ENCODE assay signal across 18 cellular contexts in genomic region chr4:1686440-1687036, GRCh38. TPM values are rescaled to one million over a fixed set of nuclear protein-coding genes. Genes with fewer than 3 reads are reported as not detected.
DNase-seq lines count a peak whose midpoint lies in the region; ATAC-seq and TF ChIP-seq lines count a peak whose summit lies in the region.
"Had no signal": no experiment of that assay in that cellular context is flagged by ENCODE, and none has a peak within 500 bp of the region (broad histone marks: within the 10 kb centered on the region; RNA-seq: fewer than 3 reads in every experiment).

No MANE protein-coding gene starts in this region.

- TF ChIP-seq POLR2A in IMR-90 (IDR thresholded peaks at IDR 0.05; ENCODE audit: low read depth, low read length) = no peak

- ATAC-seq in activated CD4-positive, alpha-beta T cell treated with anti-CD3 and anti-CD28 coated beads for 36 hours = no peak
- no peak for ATAC-seq in IMR-90 (ENCODE audit: low read depth)
- ATAC-seq: activated T-cell treated with anti-CD3 and anti-CD28 coated beads, Interleukin-2, amount 50 U/mL, for 4 hours had no signal

- peaks cover 10% of the 10 kb centered on the region for H4K20me1 ChIP-seq in IMR-90 (ENCODE audit: insufficient read depth, low read length)

- H3K4me1 Mint-ChIP-seq in activated CD4-positive, alpha-beta T cell treated with anti-CD3 and anti-CD28 coated beads, Interleukin-2, amount 10 ng/mL, durations not matched to agents 24 days and 14 days = peaks cover 12% of the 10 kb centered on the region
- H3K4me1 Mint-ChIP-seq in activated CD4-positive, alpha-beta T cell treated with anti-CD3 and anti-CD28 coated beads for 36 hours = peaks cover 12% of the 10 kb centered on the region
- H3K4me1 Mint-ChIP-seq in brain (peaks cover 11% of the 10 kb centered on the region), osteocyte (ENCODE audit: unreplicated experiment) (peaks cover 11% of the 10 kb centered on the region)

- POLR2A ChIA-PET in activated CD4-positive, alpha-beta T cell treated with anti-CD3 and anti-CD28 coated beads for 36 hours (lab: Charles Lee) = interaction anchor here (0.7 kb wide), 1 partner anchor 49 kb away, joined by 3 read pairs; no protein-coding TSS in a partner anchor
- POLR2A ChIA-PET in IMR-90 (lab: Charles Lee; ENCODE audit: unreplicated experiment) = no interaction called here

- no peaks in the 10 kb centered on the region for H3K9me3 Mint-ChIP-seq in activated CD4-positive, alpha-beta T cell treated with anti-CD3 and anti-CD28 coated beads, Interleukin-2, amount 10 ng/mL, durations not matched to agents 24 days and 14 days
- H3K9me3 Mint-ChIP-seq in activated CD4-positive, alpha-beta T cell treated with anti-CD3 and anti-CD28 coated beads for 36 hours (ENCODE audit: low read depth) = no peaks in the 10 kb centered on the region
- H3K9me3 Mint-ChIP-seq in brain (peaks cover 0 to 4% (median 0%) of the 10 kb centered on the region in 5 experiments), osteocyte (ENCODE audit: unreplicated experiment) (no peaks in the 10 kb centered on the region)
- H3K9me3 Mint-ChIP-seq: activated T-cell treated with anti-CD3 and anti-CD28 coated beads, Interleukin-2, amount 50 U/mL, for 4 hours; central memory CD8-positive, alpha-beta T cell had no signal

- H3K56ac ChIP-seq in IMR-90 (ENCODE audit: extremely low read depth, insufficient read depth, low read length) = no peak overlapping the region

- no peak overlapping the region for H2AFZ ChIP-seq in IMR-90 (replicated peaks; ENCODE audit: low read length, poor library complexity)
- H2AFZ ChIP-seq: parathyroid adenoma had no signal

- H3K79me1 ChIP-seq in IMR-90 (ENCODE audit: low read depth in 1 of 2, low read length in 2 of 2) = peaks cover 0 to 15% of the 10 kb centered on the region in 2 experiments; a peak in 3 of 4 replicates

- no peak overlapping the region for H3K14ac ChIP-seq in IMR-90 (replicated peaks; ENCODE audit: low read depth, low read length)

- no peaks in the 10 kb centered on the region for H3K9me3 ChIP-seq in IMR-90 (ENCODE audit: control insufficient read depth, insufficient read depth, low read length)

- H3K4ac ChIP-seq in IMR-90 (ENCODE audit: low read depth, low read length) = no peak overlapping the region

- DNase-seq in activated CD4-positive, alpha-beta T cell treated with anti-CD3 and anti-CD28 coated beads, Interleukin-2, amount 10 ng/mL, durations not matched to agents 24 days and 14 days = peak; percentile 64
- DNase-seq in activated CD4-positive, alpha-beta T cell treated with anti-CD3 and anti-CD28 coated beads for 36 hours = no peak
- no peak for DNase-seq in IMR-90
- DNase-seq in osteocyte (ENCODE audit: extremely low spot score, unreplicated experiment) = no peak
- DNase-seq in NCI-H146 (lab: John Stamatoyannopoulos, UW) = no peak
- DNase-seq in HT-29 (ENCODE audit: low spot score) = no peak
- no peak for DNase-seq in activated CD8-positive, alpha-beta memory T cell treated with anti-CD3 and anti-CD28 coated beads, Interleukin-2, amount 50 U/mL, for 48 hours
- DNase-seq: activated CD4-positive, alpha-beta T cell treated with anti-CD3 and anti-CD28 coated beads for 4 hours; activated T-cell treated with anti-CD3 and anti-CD28 coated beads, Interleukin-2, amount 50 U/mL, for 4 hours; amygdala; effector memory CD4-positive, alpha-beta T cell; NCI-H1436; NCI-H226; SIG-M5 had no signal

- dilution Hi-C loops in IMR-90 (cut with HindIII; ENCODE audit: low sequenced_read_pairs, unreplicated experiment) = no loop called here

- WGBS in IMR-90 (ENCODE audit: extremely low coverage in 2 of 2, insufficient read length in 1 of 2), 2 experiments = 86% methylated on average over 2 of the region's 7 CpGs; no CpG with 5 or more reads in 1 of the 2 experiments

- H2BK15ac ChIP-seq in IMR-90 (ENCODE audit: low read depth, low read length) = no peak overlapping the region

- in situ Hi-C loops in IMR-90 (cut with MboI; ENCODE audit: low sequenced_read_pairs) = no loop called here

- no peak overlapping the region for H3K4me2 ChIP-seq in IMR-90 (ENCODE audit: low read depth, low read length)
- H3K4me2 ChIP-seq: smooth muscle cell had no signal

- H2AK9ac ChIP-seq in IMR-90 (replicated peaks; ENCODE audit: low read depth, low read length, poor library complexity) = peak overlapping the region; percentile 79

- intact Hi-C loops in activated CD4-positive, alpha-beta T cell treated with anti-CD3 and anti-CD28 coated beads, Interleukin-2, amount 10 ng/mL, durations not matched to agents 24 days and 14 days (cut with micrococcal nuclease) = no loop called here
- intact Hi-C loops in activated CD4-positive, alpha-beta T cell treated with anti-CD3 and anti-CD28 coated beads for 36 hours (cut with DNase I, micrococcal nuclease) = loop anchor here in 1 of 2 experiments (10.0 kb wide), 1 partner anchor 902 kb away; no protein-coding TSS in a partner anchor
- intact Hi-C loops in IMR-90 (cut with micrococcal nuclease) = no loop called here

- H3K27me3 Mint-ChIP-seq in activated CD4-positive, alpha-beta T cell treated with anti-CD3 and anti-CD28 coated beads, Interleukin-2, amount 10 ng/mL, durations not matched to agents 24 days and 14 days = no peaks in the 10 kb centered on the region
- H3K27me3 Mint-ChIP-seq in activated CD4-positive, alpha-beta T cell treated with anti-CD3 and anti-CD28 coated beads for 36 hours = no peaks in the 10 kb centered on the region
- peaks cover 10% of the 10 kb centered on the region for H3K27me3 Mint-ChIP-seq in brain
- no peaks in the 10 kb centered on the region for H3K27me3 Mint-ChIP-seq in osteocyte (ENCODE audit: unreplicated experiment)
- H3K27me3 Mint-ChIP-seq: central memory CD8-positive, alpha-beta T cell had no signal

- peaks cover 4% of the 10 kb centered on the region; the same call in 1 of the 2 replicates for H3K9me1 ChIP-seq in IMR-90 (ENCODE audit: insufficient read depth, low read length)

- no peak overlapping the region; the same call in 1 of the 2 replicates for H2AK5ac ChIP-seq in IMR-90 (ENCODE audit: low read depth, low read length)

- no peak for TF ChIP-seq RAD21 in IMR-90 (IDR thresholded peaks at IDR 0.05; ENCODE audit: low read length)

- CTCF ChIA-PET in activated CD4-positive, alpha-beta T cell treated with anti-CD3 and anti-CD28 coated beads for 36 hours (lab: Charles Lee) = no interaction called here
- CTCF ChIA-PET in IMR-90 (lab: Yijun Ruan, JAX) = no interaction called here

- no peak overlapping the region for H3K23ac ChIP-seq in IMR-90 (ENCODE audit: low read depth, low read length)

- H3K36me3 ChIP-seq in IMR-90 (ENCODE audit: control insufficient read depth, insufficient read depth, low read length) = peaks cover 9% of the 10 kb centered on the region

- H4K8ac ChIP-seq in IMR-90 (ENCODE audit: low read depth in 2 of 2, low read length in 2 of 2) = no peak overlapping the region

- no peak overlapping the region for H3K18ac ChIP-seq in IMR-90 (ENCODE audit: low read depth, low read length)

- H4K91ac ChIP-seq in IMR-90 (ENCODE audit: insufficient read depth, low read depth, low read length) = no peak overlapping the region

- no peak overlapping the region for H3K27ac ChIP-seq in IMR-90 (ENCODE audit: insufficient read depth, low read length)
- H3K27ac ChIP-seq: parathyroid adenoma had no signal

- H3K9ac ChIP-seq in IMR-90 (ENCODE audit: low read depth, low read length) = no peak overlapping the region
- H3K9ac ChIP-seq: parathyroid adenoma had no signal

- H3K27me3 ChIP-seq in IMR-90 (ENCODE audit: control insufficient read depth, insufficient read depth, low read length) = no peaks in the 10 kb centered on the region

- no peak overlapping the region for H3K4me3 ChIP-seq in IMR-90 (ENCODE audit: insufficient read depth, low read depth, low read length)
- H3K4me3 ChIP-seq: smooth muscle cell had no signal

- H3K4me1 ChIP-seq in IMR-90 (ENCODE audit: control insufficient read depth, insufficient read depth, low read length) = peaks cover 6% of the 10 kb centered on the region; the same call in 1 of the 2 replicates
- H3K4me1 ChIP-seq: parathyroid adenoma had no signal

- H3K36me3 Mint-ChIP-seq in activated CD4-positive, alpha-beta T cell treated with anti-CD3 and anti-CD28 coated beads, Interleukin-2, amount 10 ng/mL, durations not matched to agents 24 days and 14 days (ENCODE audit: low read depth) = peaks cover 20% of the 10 kb centered on the region
- H3K36me3 Mint-ChIP-seq in activated CD4-positive, alpha-beta T cell treated with anti-CD3 and anti-CD28 coated beads for 36 hours (ENCODE audit: low read depth) = peaks cover 15% of the 10 kb centered on the region
- H3K36me3 Mint-ChIP-seq in brain = peaks cover 17% of the 10 kb centered on the region
- peaks cover 6% of the 10 kb centered on the region for H3K36me3 Mint-ChIP-seq in osteocyte (ENCODE audit: unreplicated experiment)

- no peak overlapping the region for H3K27ac Mint-ChIP-seq in activated CD4-positive, alpha-beta T cell treated with anti-CD3 and anti-CD28 coated beads, Interleukin-2, amount 10 ng/mL, durations not matched to agents 24 days and 14 days
- H3K27ac Mint-ChIP-seq in activated CD4-positive, alpha-beta T cell treated with anti-CD3 and anti-CD28 coated beads for 36 hours = no peak overlapping the region
- H3K27ac Mint-ChIP-seq in brain = peak overlapping the region in 2 of 5 experiments; percentile 24 to 60
- H3K27ac Mint-ChIP-seq in osteocyte (ENCODE audit: unreplicated experiment) = peak overlapping the region; percentile 63

- H4K5ac ChIP-seq in IMR-90 (ENCODE audit: low read depth, low read length) = no peak overlapping the region

- no TSS peak for BruUV-seq in IMR-90 (replicated peaks; lab: Mats Ljungman, UMichigan)

- TF ChIP-seq CTCF in IMR-90 (conservative IDR thresholded peaks at IDR 0.05; ENCODE audit: low read depth, low read length) (no peak), brain (conservative IDR thresholded peaks at IDR 0.05) (no peak), osteocyte (IDR thresholded peaks at IDR 0.05) (no peak)

- no peak overlapping the region for H3K4me3 Mint-ChIP-seq in activated CD4-positive, alpha-beta T cell treated with anti-CD3 and anti-CD28 coated beads, Interleukin-2, amount 10 ng/mL, durations not matched to agents 24 days and 14 days
- no peak overlapping the region for H3K4me3 Mint-ChIP-seq in activated CD4-positive, alpha-beta T cell treated with anti-CD3 and anti-CD28 coated beads for 36 hours
- H3K4me3 Mint-ChIP-seq in brain (peak overlapping the region in 4 of 5 experiments; percentile 25 to 54 (median 40)), osteocyte (ENCODE audit: unreplicated experiment) (peak overlapping the region; percentile 18)
- H3K4me3 Mint-ChIP-seq: activated T-cell treated with anti-CD3 and anti-CD28 coated beads, Interleukin-2, amount 50 U/mL, for 4 hours; central memory CD8-positive, alpha-beta T cell had no signal

- H2BK120ac ChIP-seq in IMR-90 (ENCODE audit: low read depth, low read length) = no peak overlapping the region

- no peak overlapping the region for H2BK5ac ChIP-seq in IMR-90 (ENCODE audit: low read depth, low read length, poor library complexity, severe bottlenecking)

- H2BK20ac ChIP-seq in IMR-90 (ENCODE audit: low read depth, low read length) = no peak overlapping the region

RNA-seq across cellular contexts. Expression of gene FAM53A, which starts 2.4 kb away (rescaled TPM):
- total RNA-seq in activated CD4-positive, alpha-beta T cell treated with anti-CD3 and anti-CD28 coated beads, Interleukin-2, amount 10 ng/mL, durations not matched to agents 24 days and 14 days = 3.5 and 4.0 TPM in 2 replicates
- 1 to 10 TPM; 2.0 to 2.5 TPM for total RNA-seq in activated CD4-positive, alpha-beta T cell treated with anti-CD3 and anti-CD28 coated beads for 36 hours
- 1.9 and 2.0 TPM in 2 replicates for total RNA-seq in IMR-90 (2012; rRNA removed)
- 3.1 and 4.4 TPM in 2 replicates for polyA plus RNA-seq in IMR-90 (2012; rRNA removed)
- 3.7 and 4.1 TPM in 2 replicates for polyA plus RNA-seq in IMR-90 (2012; cell fraction: cytosol; rRNA removed)
- polyA plus RNA-seq in IMR-90 (2012; cell fraction: nucleus; rRNA removed; ENCODE audit: low replicate concordance) = 5.3 and 12.2 TPM in 2 replicates
- 5.2 TPM for polyA plus RNA-seq in brain (ENCODE audit: insufficient read depth, low read depth, low replicate concordance)
- total RNA-seq in osteocyte = 6.2 and 9.5 TPM in 2 replicates
- total RNA-seq in HT-29 (2014; rRNA removed; shearing (Covaris generic)) = 2.4 and 2.6 TPM in 2 replicates
- total RNA-seq: smooth muscle cell had no signal

RNA-seq across cellular contexts. Expression of gene SLBP, which starts 25.6 kb away (rescaled TPM):
- 150 and 156 TPM in 2 replicates for total RNA-seq in activated CD4-positive, alpha-beta T cell treated with anti-CD3 and anti-CD28 coated beads, Interleukin-2, amount 10 ng/mL, durations not matched to agents 24 days and 14 days
- 100 to 1,000 TPM; 113 to 134 TPM for total RNA-seq in activated CD4-positive, alpha-beta T cell treated with anti-CD3 and anti-CD28 coated beads for 36 hours
- total RNA-seq in IMR-90 (2012; rRNA removed) = 66.1 and 85.5 TPM in 2 replicates
- 61.8 and 64.9 TPM in 2 replicates for polyA plus RNA-seq in IMR-90 (2012; rRNA removed)
- polyA plus RNA-seq in IMR-90 (2012; cell fraction: cytosol; rRNA removed) = 23.0 and 34.5 TPM in 2 replicates
- polyA plus RNA-seq in IMR-90 (2012; cell fraction: nucleus; rRNA removed; ENCODE audit: low replicate concordance) = 12.5 and 31.3 TPM in 2 replicates
- 84.2 TPM for polyA plus RNA-seq in brain (ENCODE audit: insufficient read depth, low read depth, low replicate concordance)
- 49.1 and 50.4 TPM in 2 replicates for total RNA-seq in osteocyte
- 147 and 183 TPM in 2 replicates for total RNA-seq in HT-29 (2014; rRNA removed; shearing (Covaris generic))

RNA-seq across cellular contexts. Expression of gene TMEM129, which starts 34.6 kb away (rescaled TPM):
- total RNA-seq in activated CD4-positive, alpha-beta T cell treated with anti-CD3 and anti-CD28 coated beads, Interleukin-2, amount 10 ng/mL, durations not matched to agents 24 days and 14 days = 26.6 and 27.8 TPM in 2 replicates
- 10 to 100 TPM; 13.7 to 14.6 TPM for total RNA-seq in activated CD4-positive, alpha-beta T cell treated with anti-CD3 and anti-CD28 coated beads for 36 hours
- total RNA-seq in IMR-90 (2012; rRNA removed) (6.6 and 6.7 TPM in 2 replicates), osteocyte (48.8 and 53.6 TPM in 2 replicates)
- polyA plus RNA-seq in IMR-90 (2012; rRNA removed) (26.6 and 30.6 TPM in 2 replicates), brain (ENCODE audit: insufficient read depth, low read depth, low replicate concordance) (45.5 TPM)
- polyA plus RNA-seq in IMR-90 (2012; cell fraction: cytosol; rRNA removed) = 15.7 and 43.3 TPM in 2 replicates
- 27.0 and 66.0 TPM in 2 replicates for polyA plus RNA-seq in IMR-90 (2012; cell fraction: nucleus; rRNA removed; ENCODE audit: low replicate concordance)
- 94.2 and 111 TPM in 2 replicates for total RNA-seq in HT-29 (2014; rRNA removed; shearing (Covaris generic))

RNA-seq across cellular contexts. Expression of gene TACC3, which starts 34.8 kb away (rescaled TPM):
- total RNA-seq in activated CD4-positive, alpha-beta T cell treated with anti-CD3 and anti-CD28 coated beads, Interleukin-2, amount 10 ng/mL, durations not matched to agents 24 days and 14 days = 134 and 142 TPM in 2 replicates
- 100 to 1,000 TPM; 197 to 206 TPM for total RNA-seq in activated CD4-positive, alpha-beta T cell treated with anti-CD3 and anti-CD28 coated beads for 36 hours
- 15.0 and 15.1 TPM in 2 replicates for total RNA-seq in IMR-90 (2012; rRNA removed)
- polyA plus RNA-seq in IMR-90 (2012; rRNA removed) = 49.7 and 49.8 TPM in 2 replicates
- 26.4 and 36.9 TPM in 2 replicates for polyA plus RNA-seq in IMR-90 (2012; cell fraction: cytosol; rRNA removed)
- polyA plus RNA-seq in IMR-90 (2012; cell fraction: nucleus; rRNA removed; ENCODE audit: low replicate concordance) = 70.1 and 136 TPM in 2 replicates
- polyA plus RNA-seq in brain (ENCODE audit: insufficient read depth, low read depth, low replicate concordance) = 85.1 TPM
- 22.3 and 23.6 TPM in 2 replicates for total RNA-seq in osteocyte
- 64.6 and 71.2 TPM in 2 replicates for total RNA-seq in HT-29 (2014; rRNA removed; shearing (Covaris generic))

Comparison
In these comparisons a context has a peak if more than half of its experiments do, and no peak if none do; other contexts are left out.
1. H3K4me3 Mint-ChIP-seq: peak in brain (4 of 5) and osteocyte (single experiment); none in activated CD4-positive, alpha-beta T cell treated with anti-CD3 and anti-CD28 coated beads, Interleukin-2, amount 10 ng/mL, durations not matched to agents 24 days and 14 days (single experiment) and activated CD4-positive, alpha-beta T cell treated with anti-CD3 and anti-CD28 coated beads for 36 hours (single experiment).